ENCODE assay signal across 14 cellular contexts in the genomic region with DNA sequence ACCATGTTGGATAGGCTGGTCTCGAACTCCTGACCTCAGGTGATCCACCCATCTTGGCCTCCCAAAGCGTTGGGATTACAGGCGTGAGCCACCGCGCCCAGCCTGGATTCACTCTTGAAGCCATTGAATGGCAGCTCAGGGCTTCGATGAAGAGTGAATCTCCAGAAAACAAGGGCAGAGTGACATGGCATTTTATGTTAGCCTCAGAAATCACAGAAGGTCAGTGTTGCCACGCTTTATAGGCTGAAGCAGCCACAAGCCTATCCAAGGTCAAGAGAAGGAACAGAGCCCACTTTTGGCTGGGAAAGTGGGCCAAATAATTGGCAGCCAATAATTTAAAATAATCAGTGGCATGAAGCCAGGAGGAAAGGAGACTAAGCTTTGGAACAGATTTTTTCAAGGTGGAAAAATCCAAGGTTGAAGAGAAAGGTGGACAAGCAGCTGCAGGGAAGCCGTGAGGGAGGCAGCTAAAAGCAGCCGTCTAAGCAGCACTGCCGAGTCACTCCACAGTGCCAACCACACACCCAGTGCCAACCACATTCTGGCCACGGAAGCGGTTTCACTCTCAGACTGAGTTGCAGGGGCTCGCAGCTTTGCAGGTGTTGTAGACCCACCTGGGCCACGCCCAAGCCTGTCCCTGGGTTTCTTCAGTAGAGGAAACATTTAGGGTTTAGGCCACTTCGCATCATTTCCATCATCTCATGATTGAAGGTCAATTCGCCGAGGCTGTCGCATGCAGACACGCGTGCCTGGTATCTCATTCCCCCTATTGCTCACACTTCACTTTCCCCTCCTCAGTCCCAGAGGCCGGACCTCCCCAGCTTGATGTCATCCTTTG. TPM values are rescaled to one million over a fixed set of nuclear protein-coding genes. Genes with fewer than 3 reads are reported as not detected.
A peak's percentile ranks its signal among the peaks of the same experiment; 100 is the strongest.
DNase-seq lines count a peak whose midpoint lies in the region; ATAC-seq and TF ChIP-seq lines count a peak whose summit lies in the region.
"Had no signal": no experiment of that assay in that cellular context is flagged by ENCODE, and none has a peak within 500 bp of the region (broad histone marks: within the 10 kb centered on the region; RNA-seq: fewer than 3 reads in every experiment).

No MANE protein-coding gene starts in this region.

- H3K27ac ChIP-seq in CD8-positive, alpha-beta T cell (ENCODE audit: low read depth, low read length) = no peak overlapping the region
- H3K27ac ChIP-seq in GM23248 = no peak overlapping the region
- H3K27ac ChIP-seq: RWPE1 had no signal

- H3K4me1 ChIP-seq in CD8-positive, alpha-beta T cell (ENCODE audit: insufficient read depth, low read length) = peaks cover 21% of the 10 kb centered on the region
- H3K4me1 ChIP-seq in GM23248 (ENCODE audit: insufficient read depth) = no peaks in the 10 kb centered on the region

- peaks cover under 1% of the 10 kb centered on the region for H3K36me3 Mint-ChIP-seq in CD8-positive, alpha-beta T cell
- H3K36me3 Mint-ChIP-seq in activated naive CD8-positive, alpha-beta T cell treated with anti-CD3 and anti-CD28 coated beads for 36 hours = no peaks in the 10 kb centered on the region

- H2AFZ ChIP-seq in GM23248 = no peak overlapping the region

- no peaks in the 10 kb centered on the region for H3K9me3 ChIP-seq in CD8-positive, alpha-beta T cell (ENCODE audit: low read length)
- no peaks in the 10 kb centered on the region for H3K9me3 ChIP-seq in GM23248 (ENCODE audit: low read depth)
- H3K9me3 ChIP-seq: BE2C had no signal

- in situ Hi-C loops in GM23248 (cut with MboI) = no loop called here

- no peaks in the 10 kb centered on the region for H3K27me3 Mint-ChIP-seq in CD8-positive, alpha-beta T cell (ENCODE audit: low read depth)
- H3K27me3 Mint-ChIP-seq in activated naive CD8-positive, alpha-beta T cell treated with anti-CD3 and anti-CD28 coated beads for 36 hours = no peaks in the 10 kb centered on the region

- DNase-seq in CD8-positive, alpha-beta T cell = peak in 5 of 7 experiments; percentile 49 to 78 (median 68)
- peak; percentile 30 for DNase-seq in activated CD4-positive, alpha-beta T cell treated with anti-CD3 and anti-CD28 coated beads for 1 hour
- DNase-seq in activated naive CD8-positive, alpha-beta T cell treated with anti-CD3 and anti-CD28 coated beads for 36 hours = peak; percentile 77
- DNase-seq in stimulated activated CD4-positive, alpha-beta T cell treated with anti-CD3 and anti-CD28 coated beads, Interleukin-1b, Interleukin-23, amount 100 ng/mL, for 48 hours = peak; percentile 77
- DNase-seq in NCI-H187 (lab: John Stamatoyannopoulos, UW) (no peak), GM23248 (no peak), NCI-H2171 (lab: John Stamatoyannopoulos, UW) (no peak), NCI-H446 (lab: John Stamatoyannopoulos, UW) (no peak)
- DNase-seq: BE2C, left cardiac atrium, retina had no signal

- H3K36me3 ChIP-seq in CD8-positive, alpha-beta T cell (ENCODE audit: insufficient read depth, low read length) = no peaks in the 10 kb centered on the region
- H3K36me3 ChIP-seq in GM23248 (ENCODE audit: low read depth) = no peaks in the 10 kb centered on the region; the same call in 1 of the 2 replicates
- H3K36me3 ChIP-seq: BE2C had no signal

- H3K4me3 Mint-ChIP-seq in CD8-positive, alpha-beta T cell = peak overlapping the region; percentile 42
- no peak overlapping the region for H3K4me3 Mint-ChIP-seq in activated naive CD8-positive, alpha-beta T cell treated with anti-CD3 and anti-CD28 coated beads for 36 hours

- no peak overlapping the region for H3K9ac ChIP-seq in GM23248

- no peaks in the 10 kb centered on the region for H4K20me1 ChIP-seq in GM23248 (ENCODE audit: insufficient read depth)

- POLR2A ChIA-PET in CD8-positive, alpha-beta T cell (lab: Charles Lee) = interaction anchor here (0.7 to 2.0 kb wide), 5 partner anchors 9 to 54 kb away, joined by 3 to 9 read pairs (median 3); no protein-coding TSS in a partner anchor

- H3K4me2 ChIP-seq in GM23248 (ENCODE audit: unreplicated experiment) = no peak overlapping the region

- ATAC-seq in CD8-positive, alpha-beta T cell = peak; percentile 85
- ATAC-seq: left cardiac atrium had no signal

- intact Hi-C loops in CD8-positive, alpha-beta T cell (cut with DNase I, micrococcal nuclease) = no loop called here

- H3K4me1 Mint-ChIP-seq in CD8-positive, alpha-beta T cell (ENCODE audit: low read depth) = peaks cover 25% of the 10 kb centered on the region
- H3K4me1 Mint-ChIP-seq in activated naive CD8-positive, alpha-beta T cell treated with anti-CD3 and anti-CD28 coated beads for 36 hours = peaks cover 16% of the 10 kb centered on the region

- H3K27ac Mint-ChIP-seq in CD8-positive, alpha-beta T cell = peak overlapping the region; percentile 69
- H3K27ac Mint-ChIP-seq in activated naive CD8-positive, alpha-beta T cell treated with anti-CD3 and anti-CD28 coated beads for 36 hours = no peak overlapping the region

- H3K79me2 ChIP-seq in GM23248 (ENCODE audit: insufficient read depth) = no peaks in the 10 kb centered on the region

- H3K27me3 ChIP-seq in CD8-positive, alpha-beta T cell (ENCODE audit: insufficient read depth, low read length) = no peaks in the 10 kb centered on the region
- no peaks in the 10 kb centered on the region for H3K27me3 ChIP-seq in GM23248 (replicated peaks; ENCODE audit: insufficient read depth)
- H3K27me3 ChIP-seq: BE2C had no signal

- CTCF ChIA-PET in CD8-positive, alpha-beta T cell (lab: Charles Lee) = interaction anchor here (1.1 to 2.3 kb wide), 4 partner anchors 12 to 32 kb away, joined by 3 to 6 read pairs (median 6); no protein-coding TSS in a partner anchor

- 77 to 79% methylated on average over 21 of the region's 21 CpGs for WGBS in GM23248 (ENCODE audit: low coverage in 1 of 2, low lambda C conversion rate in 2 of 2, missing lambda C conversion rate in 2 of 2), 2 experiments

- 0 out of 2 replicates have a peak, but pooled peaks cover 8% of the 10 kb centered on the region for H3F3A ChIP-seq in GM23248 (ENCODE audit: insufficient read depth)

- H3K9me3 Mint-ChIP-seq in CD8-positive, alpha-beta T cell = no peaks in the 10 kb centered on the region
- H3K9me3 Mint-ChIP-seq in activated naive CD8-positive, alpha-beta T cell treated with anti-CD3 and anti-CD28 coated beads for 36 hours = no peaks in the 10 kb centered on the region

- TF ChIP-seq CTCF in CD8-positive, alpha-beta T cell (IDR thresholded peaks at IDR 0.05) = no peak

- H3K4me3 ChIP-seq in CD8-positive, alpha-beta T cell (ENCODE audit: low read depth, low read length) = peak overlapping the region; percentile 6
- H3K4me3 ChIP-seq in GM23248 = no peak overlapping the region

- no peaks in the 10 kb centered on the region for H3K9me2 ChIP-seq in GM23248 (ENCODE audit: insufficient read depth)

RNA-seq across cellular contexts. Expression of a gene that starts 17.4 kb away (rescaled TPM):
- total RNA-seq in CD8-positive, alpha-beta T cell = under 1 TPM in 1 of 2 experiments, not detected in 1; 0.73 TPM
- total RNA-seq in activated naive CD8-positive, alpha-beta T cell treated with anti-CD3 and anti-CD28 coated beads for 36 hours = not detected
- total RNA-seq in GM23248 (2014; rRNA removed; shearing (Covaris generic)) = not detected in 2 replicates
- not detected in 2 replicates for polyA plus RNA-seq in GM23248 (2016; fragmentation: Nextera tagmentation; extraction: Ambion mirVana)
- total RNA-seq: left cardiac atrium, MCF 10A, ureter had no signal

RNA-seq across cellular contexts. Expression of a gene that starts 30.5 kb away (rescaled TPM):
- 1 to 10 TPM; 1.2 to 1.8 TPM for total RNA-seq in CD8-positive, alpha-beta T cell
- under 1 TPM in 1 of 2 experiments, not detected in 1; 0.47 TPM for total RNA-seq in activated naive CD8-positive, alpha-beta T cell treated with anti-CD3 and anti-CD28 coated beads for 36 hours
- not detected in 2 replicates for total RNA-seq in GM23248 (2014; rRNA removed; shearing (Covaris generic))
- 0.40 and 0.70 TPM in 2 replicates for polyA plus RNA-seq in GM23248 (2016; fragmentation: Nextera tagmentation; extraction: Ambion mirVana)
- total RNA-seq: MCF 10A, ureter had no signal

RNA-seq across cellular contexts. Expression of a gene that starts 56.1 kb away (rescaled TPM):
- total RNA-seq in CD8-positive, alpha-beta T cell = 10 to 100 TPM; 16.5 to 19.5 TPM
- 10 to 100 TPM; 70.9 to 72.4 TPM for total RNA-seq in activated naive CD8-positive, alpha-beta T cell treated with anti-CD3 and anti-CD28 coated beads for 36 hours
- 24.2 and 48.2 TPM in 2 replicates for total RNA-seq in GM23248 (2014; rRNA removed; shearing (Covaris generic))
- polyA plus RNA-seq in GM23248 (2016; fragmentation: Nextera tagmentation; extraction: Ambion mirVana) = 44.5 and 48.2 TPM in 2 replicates

RNA-seq across cellular contexts. Expression of a gene that starts 57.7 kb away (rescaled TPM):
- total RNA-seq in CD8-positive, alpha-beta T cell = 10 to 100 TPM; 34.7 to 35.7 TPM
- 10 to 100 TPM; 27.2 to 28.3 TPM for total RNA-seq in activated naive CD8-positive, alpha-beta T cell treated with anti-CD3 and anti-CD28 coated beads for 36 hours
- total RNA-seq in GM23248 (2014; rRNA removed; shearing (Covaris generic)) = 12.5 and 15.7 TPM in 2 replicates
- polyA plus RNA-seq in GM23248 (2016; fragmentation: Nextera tagmentation; extraction: Ambion mirVana) = 11.2 and 11.3 TPM in 2 replicates

RNA-seq across cellular contexts. Expression of a gene that starts 57.7 kb away (rescaled TPM):
- 10 to 100 TPM; 13.2 to 14.7 TPM for total RNA-seq in CD8-positive, alpha-beta T cell
- 1 to 10 TPM; 4.5 to 4.9 TPM for total RNA-seq in activated naive CD8-positive, alpha-beta T cell treated with anti-CD3 and anti-CD28 coated beads for 36 hours
- 3.8 and 6.4 TPM in 2 replicates for total RNA-seq in GM23248 (2014; rRNA removed; shearing (Covaris generic))
- polyA plus RNA-seq in GM23248 (2016; fragmentation: Nextera tagmentation; extraction: Ambion mirVana) = 5.3 and 5.8 TPM in 2 replicates

Comparison
In these comparisons a context has a peak if more than half of its experiments do, and no peak if none do; other contexts are left out.
1. DNase-seq: peak in CD8-positive, alpha-beta T cell (5 of 7), activated CD4-positive, alpha-beta T cell treated with anti-CD3 and anti-CD28 coated beads for 1 hour (single experiment), activated naive CD8-positive, alpha-beta T cell treated with anti-CD3 and anti-CD28 coated beads for 36 hours (single experiment) and stimulated activated CD4-positive, alpha-beta T cell treated with anti-CD3 and anti-CD28 coated beads, Interleukin-1b, Interleukin-23, amount 100 ng/mL, for 48 hours (single experiment); none in NCI-H187 (0 of 2), GM23248 (single experiment), NCI-H2171 (single experiment) and NCI-H446 (0 of 2).